20 cellular contexts compared by ENCODE assay signal in the genomic region with DNA sequence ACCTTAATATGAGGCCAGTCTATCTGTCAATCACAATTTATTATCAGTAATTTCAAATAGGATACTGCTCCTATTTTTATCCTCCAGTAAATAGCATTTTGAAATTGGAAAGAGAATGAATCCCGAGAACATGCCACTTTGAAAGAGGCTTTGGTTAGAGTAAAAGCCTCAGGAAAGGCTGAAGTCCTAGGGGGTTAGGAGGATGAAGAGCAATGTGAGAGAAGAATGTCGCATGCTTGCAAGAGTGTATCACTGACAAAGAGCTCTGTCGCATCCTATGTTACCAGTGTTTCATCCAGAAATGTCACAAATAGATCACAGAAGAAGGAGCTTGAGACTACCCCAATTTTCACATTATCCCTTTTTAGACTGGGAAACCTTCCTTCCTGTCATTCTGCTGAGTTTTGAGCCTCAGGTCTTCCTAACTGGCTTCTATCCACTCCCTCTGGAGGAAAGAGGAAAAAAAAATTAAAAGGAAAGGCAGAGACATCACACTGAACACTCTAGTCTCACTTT. TPM values are rescaled to one million over a fixed set of nuclear protein-coding genes. Genes with fewer than 3 reads are reported as not detected.
"Had no signal": no experiment of that assay in that cellular context is flagged by ENCODE, and none has a peak within 500 bp of the region (broad histone marks: within the 10 kb centered on the region; RNA-seq: fewer than 3 reads in every experiment).

No MANE protein-coding gene starts in this region.

- H3K27me3 Mint-ChIP-seq: activated CD4-positive, alpha-beta T cell treated with anti-CD3 and anti-CD28 coated beads, Interleukin-2, amount 10 ng/mL, durations not matched to agents 24 days and 14 days; progenitor cell of endocrine pancreas had no signal

- H3K4me1 ChIP-seq: gastroesophageal sphincter, left lung, tibial nerve, uterus had no signal

- H3K27ac Mint-ChIP-seq: activated CD4-positive, alpha-beta T cell treated with anti-CD3 and anti-CD28 coated beads, Interleukin-2, amount 10 ng/mL, durations not matched to agents 24 days and 14 days; activated naive CD4-positive, alpha-beta T cell treated with anti-CD3 and anti-CD28 coated beads, Interleukin-2, amount 50 U/mL, for 72 hours; activated T-cell treated with anti-CD3 and anti-CD28 coated beads, Interleukin-2, amount 50 U/mL, for 72 hours; naive thymus-derived CD8-positive, alpha-beta T cell; progenitor cell of endocrine pancreas had no signal

- H3K27ac ChIP-seq: gastroesophageal sphincter, left lung, tibial nerve, uterus had no signal

- H3K9me3 Mint-ChIP-seq: activated CD4-positive, alpha-beta T cell treated with anti-CD3 and anti-CD28 coated beads, Interleukin-2, amount 10 ng/mL, durations not matched to agents 24 days and 14 days had no signal

- H3K9me3 ChIP-seq: gastroesophageal sphincter, left lung, tibial nerve, uterus had no signal

- H3K4me3 ChIP-seq: gastroesophageal sphincter, left lung, tibial nerve, uterus had no signal

- H3K4me3 Mint-ChIP-seq: activated CD4-positive, alpha-beta T cell treated with anti-CD3 and anti-CD28 coated beads, Interleukin-2, amount 10 ng/mL, durations not matched to agents 24 days and 14 days; activated T-cell treated with anti-CD3 and anti-CD28 coated beads, Interleukin-2, amount 50 U/mL, for 72 hours; naive thymus-derived CD8-positive, alpha-beta T cell had no signal

- H3K36me3 ChIP-seq: gastroesophageal sphincter, left lung, tibial nerve, uterus had no signal

- H3K27me3 ChIP-seq: gastroesophageal sphincter, left lung, tibial nerve, uterus had no signal

- H3K36me3 Mint-ChIP-seq: activated naive CD4-positive, alpha-beta T cell treated with anti-CD3 and anti-CD28 coated beads, Interleukin-2, amount 50 U/mL, for 72 hours; naive thymus-derived CD8-positive, alpha-beta T cell had no signal

- ATAC-seq: activated naive CD4-positive, alpha-beta T cell treated with anti-CD3 and anti-CD28 coated beads, Interleukin-2, amount 50 U/mL, for 72 hours; activated T-cell treated with anti-CD3 and anti-CD28 coated beads, Interleukin-2, amount 50 U/mL, for 72 hours; gastroesophageal sphincter; left lung; naive thymus-derived CD8-positive, alpha-beta T cell; right cardiac atrium had no signal

- DNase-seq: activated CD4-positive, alpha-beta T cell treated with anti-CD3 and anti-CD28 coated beads, Interleukin-2, amount 10 ng/mL, durations not matched to agents 24 days and 14 days; activated CD4-positive, CD25-positive, alpha-beta regulatory T cell; activated CD8-positive, alpha-beta memory T cell treated with anti-CD3 and anti-CD28 coated beads, Interleukin-2, amount 50 U/mL, for 48 hours; activated gamma-delta T cell; activated T-cell treated with anti-CD3 and anti-CD28 coated beads, Interleukin-2, amount 50 U/mL, for 72 hours; kidney; left lung; naive thymus-derived CD8-positive, alpha-beta T cell; occipital lobe; right cardiac atrium; small intestine; stimulated activated CD4-positive, alpha-beta T cell treated with anti-CD3 and anti-CD28 coated beads, Interleukin-4, amount 100 ng/mL, for 4 hours; stimulated activated CD8-positive, alpha-beta memory T cell treated with anti-CD3 and anti-CD28 coated beads, Interleukin-4, amount 100 ng/mL, for 48 hours; stimulated activated naive CD4-positive, alpha-beta T cell treated with Interleukin-2 at 50 U/mL for 16 hours; substantia nigra; uterus had no signal

- H3K4me1 Mint-ChIP-seq: activated CD4-positive, alpha-beta T cell treated with anti-CD3 and anti-CD28 coated beads, Interleukin-2, amount 10 ng/mL, durations not matched to agents 24 days and 14 days; naive thymus-derived CD8-positive, alpha-beta T cell had no signal

RNA-seq across cellular contexts. Expression of gene GPM6A, which starts 39.8 kb away (rescaled TPM):
- total RNA-seq: activated CD4-positive, alpha-beta T cell treated with anti-CD3 and anti-CD28 coated beads, Interleukin-2, amount 10 ng/mL, durations not matched to agents 24 days and 14 days; activated naive CD4-positive, alpha-beta T cell treated with anti-CD3 and anti-CD28 coated beads, Interleukin-2, amount 50 U/mL, for 72 hours; activated T-cell treated with anti-CD3 and anti-CD28 coated beads, Interleukin-2, amount 50 U/mL, for 72 hours had no signal
- polyA plus RNA-seq: naive thymus-derived CD8-positive, alpha-beta T cell had no signal
